25 cellular contexts compared by ENCODE assay signal in the genomic region with DNA sequence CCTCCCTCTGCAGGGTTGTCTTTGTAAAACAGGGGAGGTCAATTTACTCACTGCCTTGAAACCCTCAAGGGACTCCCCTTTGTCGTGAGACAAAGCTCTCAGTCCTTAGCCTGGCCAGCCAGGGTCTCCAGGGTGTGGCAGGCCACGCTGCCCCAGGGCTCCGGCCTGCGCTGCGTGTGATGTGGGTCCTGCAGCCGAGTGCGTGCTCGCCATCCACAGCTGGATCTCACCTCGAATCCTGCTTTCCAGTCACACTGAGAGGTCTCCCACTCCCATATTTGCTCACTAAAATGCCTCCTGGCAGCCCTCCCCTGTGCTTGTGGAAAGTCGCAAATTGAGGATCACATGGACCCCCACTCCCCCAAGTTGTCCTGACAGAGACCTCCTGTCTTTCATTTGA. TPM values are rescaled to one million over a fixed set of nuclear protein-coding genes. Genes with fewer than 3 reads are reported as not detected.
DNase-seq lines count a peak whose midpoint lies in the region; ATAC-seq, FAIRE-seq and TF ChIP-seq lines count a peak whose summit lies in the region.
"Had no signal": no experiment of that assay in that cellular context is flagged by ENCODE, and none has a peak within 500 bp of the region (broad histone marks: within the 10 kb centered on the region; RNA-seq: fewer than 3 reads in every experiment).

No MANE protein-coding gene starts in this region.

- no peaks in the 10 kb centered on the region for H3K9me3 ChIP-seq in kidney (ENCODE audit: control insufficient read depth in 1 of 2, low read length in 2 of 2)
- no peaks in the 10 kb centered on the region for H3K9me3 ChIP-seq in CD4-positive, alpha-beta memory T cell (ENCODE audit: control insufficient read depth in 1 of 2, low read length in 2 of 2)
- H3K9me3 ChIP-seq: SJCRH30, upper lobe of right lung had no signal

- intact Hi-C loops in kidney (cut with DNase I): no loop called here
- intact Hi-C loops in CD4-positive, alpha-beta memory T cell (cut with micrococcal nuclease): loop anchor here (10.0 kb wide), 1 partner anchor 491 kb away; no protein-coding TSS in a partner anchor

- CTCF ChIA-PET in activated CD8-positive, alpha-beta memory T cell treated with anti-CD3 and anti-CD28 coated beads, Interleukin-2, amount 10 ng/mL, durations not matched to agents 7 days and 5 days (lab: Charles Lee): no interaction called here
- CTCF ChIA-PET in CD4-positive, alpha-beta memory T cell (lab: Charles Lee; ENCODE audit: partially characterized antibody): interaction anchor here (1.4 to 2.0 kb wide), 3 partner anchors 11 to 489 kb away, joined by 3 to 8 read pairs (median 6); no protein-coding TSS in a partner anchor

- no peaks in the 10 kb centered on the region for H3K4me1 ChIP-seq in kidney (ENCODE audit: control insufficient read depth in 1 of 2, insufficient read depth in 1 of 2, low read depth in 1 of 2, low read length in 2 of 2)
- H3K4me1 ChIP-seq in CD4-positive, alpha-beta memory T cell (ENCODE audit: insufficient read depth, low read length): no peaks in the 10 kb centered on the region
- H3K4me1 ChIP-seq: foreskin keratinocyte, SJCRH30, upper lobe of right lung had no signal

- ATAC-seq in activated CD8-positive, alpha-beta memory T cell treated with anti-CD3 and anti-CD28 coated beads, Interleukin-2, amount 10 ng/mL, durations not matched to agents 7 days and 5 days: no peak
- ATAC-seq in stimulated activated effector memory CD8-positive, alpha-beta T cell treated with anti-CD3 and anti-CD28 coated beads, Interleukin-12 subunit alpha, Interleukin-12 subunit beta, amount 100 ng/mL, for 72 hours: no peak
- ATAC-seq in stimulated activated naive B cell treated with anti-CD40 and anti-IgM and Interleukin-4, amounts not matched to agents 10 μg/mL and 1 μg/mL and 100 μg/mL, for 72 hours (replicated peaks): no peak
- ATAC-seq: effector memory CD8-positive, alpha-beta T cell; esophagus mucosa; foreskin keratinocyte; upper lobe of right lung had no signal

- H3K4me1 Mint-ChIP-seq in activated CD8-positive, alpha-beta memory T cell treated with anti-CD3 and anti-CD28 coated beads, Interleukin-2, amount 10 ng/mL, durations not matched to agents 7 days and 5 days: no peaks in the 10 kb centered on the region
- H3K4me1 Mint-ChIP-seq in stimulated activated effector memory CD8-positive, alpha-beta T cell treated with anti-CD3 and anti-CD28 coated beads, Interleukin-12 subunit alpha, Interleukin-12 subunit beta, amount 100 ng/mL, for 72 hours: peaks cover 4% of the 10 kb centered on the region
- peaks cover 3 to 7% of the 10 kb centered on the region in 2 donors for H3K4me1 Mint-ChIP-seq in stimulated activated naive B cell treated with anti-CD40 and anti-IgM and Interleukin-4, amounts not matched to agents 10 μg/mL and 1 μg/mL and 100 μg/mL, for 72 hours
- H3K4me1 Mint-ChIP-seq in CD4-positive, alpha-beta memory T cell: peaks cover 3 to 5% (median 4%) of the 10 kb centered on the region in 4 donors

- no peaks in the 10 kb centered on the region for H3K27me3 Mint-ChIP-seq in activated CD8-positive, alpha-beta memory T cell treated with anti-CD3 and anti-CD28 coated beads, Interleukin-2, amount 10 ng/mL, durations not matched to agents 7 days and 5 days
- no peaks in the 10 kb centered on the region for H3K27me3 Mint-ChIP-seq in stimulated activated naive B cell treated with anti-CD40 and anti-IgM and Interleukin-4, amounts not matched to agents 10 μg/mL and 1 μg/mL and 100 μg/mL, for 72 hours
- H3K27me3 Mint-ChIP-seq in CD4-positive, alpha-beta memory T cell: no peaks in the 10 kb centered on the region
- H3K27me3 Mint-ChIP-seq: activated naive CD8-positive, alpha-beta T cell treated with anti-CD3 and anti-CD28 coated beads, Interleukin-2, amount 10 ng/mL, durations not matched to agents 7 days and 5 days; effector memory CD8-positive, alpha-beta T cell had no signal

- peaks cover 1% of the 10 kb centered on the region for H3K36me3 Mint-ChIP-seq in activated CD8-positive, alpha-beta memory T cell treated with anti-CD3 and anti-CD28 coated beads, Interleukin-2, amount 10 ng/mL, durations not matched to agents 7 days and 5 days
- peaks cover 22% of the 10 kb centered on the region for H3K36me3 Mint-ChIP-seq in stimulated activated effector memory CD8-positive, alpha-beta T cell treated with anti-CD3 and anti-CD28 coated beads, Interleukin-12 subunit alpha, Interleukin-12 subunit beta, amount 100 ng/mL, for 72 hours
- H3K36me3 Mint-ChIP-seq in stimulated activated naive B cell treated with anti-CD40 and anti-IgM and Interleukin-4, amounts not matched to agents 10 μg/mL and 1 μg/mL and 100 μg/mL, for 72 hours: peaks cover 11 to 17% of the 10 kb centered on the region in 2 donors
- H3K36me3 Mint-ChIP-seq in CD4-positive, alpha-beta memory T cell: peaks cover 2 to 9% of the 10 kb centered on the region in 2 donors

- no peak overlapping the region for H3K4me3 Mint-ChIP-seq in activated CD8-positive, alpha-beta memory T cell treated with anti-CD3 and anti-CD28 coated beads, Interleukin-2, amount 10 ng/mL, durations not matched to agents 7 days and 5 days
- H3K4me3 Mint-ChIP-seq in stimulated activated effector memory CD8-positive, alpha-beta T cell treated with anti-CD3 and anti-CD28 coated beads, Interleukin-12 subunit alpha, Interleukin-12 subunit beta, amount 100 ng/mL, for 72 hours: no peak overlapping the region
- no peak overlapping the region for H3K4me3 Mint-ChIP-seq in stimulated activated naive B cell treated with anti-CD40 and anti-IgM and Interleukin-4, amounts not matched to agents 10 μg/mL and 1 μg/mL and 100 μg/mL, for 72 hours
- no peak overlapping the region for H3K4me3 Mint-ChIP-seq in CD4-positive, alpha-beta memory T cell
- H3K4me3 Mint-ChIP-seq: activated naive CD8-positive, alpha-beta T cell treated with anti-CD3 and anti-CD28 coated beads, Interleukin-2, amount 10 ng/mL, durations not matched to agents 7 days and 5 days; effector memory CD8-positive, alpha-beta T cell; immature natural killer cell had no signal

- FAIRE-seq in kidney (lab: Jason Lieb, UNC): no peak
- FAIRE-seq: A204.1, GM18507, TTC549 had no signal

- no peaks in the 10 kb centered on the region for H3K9me3 Mint-ChIP-seq in activated CD8-positive, alpha-beta memory T cell treated with anti-CD3 and anti-CD28 coated beads, Interleukin-2, amount 10 ng/mL, durations not matched to agents 7 days and 5 days (ENCODE audit: low read depth)
- no peaks in the 10 kb centered on the region for H3K9me3 Mint-ChIP-seq in stimulated activated effector memory CD8-positive, alpha-beta T cell treated with anti-CD3 and anti-CD28 coated beads, Interleukin-12 subunit alpha, Interleukin-12 subunit beta, amount 100 ng/mL, for 72 hours
- H3K9me3 Mint-ChIP-seq in stimulated activated naive B cell treated with anti-CD40 and anti-IgM and Interleukin-4, amounts not matched to agents 10 μg/mL and 1 μg/mL and 100 μg/mL, for 72 hours: no peaks in the 10 kb centered on the region
- no peaks in the 10 kb centered on the region for H3K9me3 Mint-ChIP-seq in CD4-positive, alpha-beta memory T cell
- H3K9me3 Mint-ChIP-seq: activated naive CD8-positive, alpha-beta T cell treated with anti-CD3 and anti-CD28 coated beads, Interleukin-2, amount 10 ng/mL, durations not matched to agents 7 days and 5 days; effector memory CD8-positive, alpha-beta T cell; immature natural killer cell had no signal

- no peaks in the 10 kb centered on the region for H3K27me3 ChIP-seq in CD4-positive, alpha-beta memory T cell (ENCODE audit: insufficient read depth, low read length)
- H3K27me3 ChIP-seq: foreskin keratinocyte, SJCRH30, upper lobe of right lung had no signal

- H3K4me3 ChIP-seq in kidney (ENCODE audit: low read length in 2 of 2): no peak overlapping the region
- H3K4me3 ChIP-seq in CD4-positive, alpha-beta memory T cell (ENCODE audit: low read length in 2 of 2): no peak overlapping the region
- H3K4me3 ChIP-seq: GM23248, SJCRH30, upper lobe of right lung had no signal

- no peak overlapping the region for H3K27ac ChIP-seq in kidney (ENCODE audit: low read depth in 2 of 2, low read length in 2 of 2)
- no peak overlapping the region for H3K27ac ChIP-seq in caudate nucleus (ENCODE audit: low read depth, low read length)
- H3K27ac ChIP-seq in CD4-positive, alpha-beta memory T cell (ENCODE audit: low read depth, low read length): no peak overlapping the region
- H3K27ac ChIP-seq: foreskin keratinocyte, GM23248, SJCRH30, upper lobe of right lung had no signal

- no peak overlapping the region for H3K27ac Mint-ChIP-seq in activated CD8-positive, alpha-beta memory T cell treated with anti-CD3 and anti-CD28 coated beads, Interleukin-2, amount 10 ng/mL, durations not matched to agents 7 days and 5 days
- peak overlapping the region; percentile 86 for H3K27ac Mint-ChIP-seq in stimulated activated effector memory CD8-positive, alpha-beta T cell treated with anti-CD3 and anti-CD28 coated beads, Interleukin-12 subunit alpha, Interleukin-12 subunit beta, amount 100 ng/mL, for 72 hours
- no peak overlapping the region for H3K27ac Mint-ChIP-seq in stimulated activated naive B cell treated with anti-CD40 and anti-IgM and Interleukin-4, amounts not matched to agents 10 μg/mL and 1 μg/mL and 100 μg/mL, for 72 hours
- peak overlapping the region in 1 of 7 donors; percentile 68 for H3K27ac Mint-ChIP-seq in CD4-positive, alpha-beta memory T cell
- H3K27ac Mint-ChIP-seq: activated naive CD8-positive, alpha-beta T cell treated with anti-CD3 and anti-CD28 coated beads, Interleukin-2, amount 10 ng/mL, durations not matched to agents 7 days and 5 days had no signal

- H3K9ac ChIP-seq in kidney (ENCODE audit: low read length in 2 of 2): no peak overlapping the region
- H3K9ac ChIP-seq: GM23248 had no signal

- no peak for TF ChIP-seq CTCF in kidney (IDR thresholded peaks at IDR 0.05; ENCODE audit: borderline replicate concordance, extremely low read depth, insufficient read depth)

- POLR2A ChIA-PET in CD4-positive, alpha-beta memory T cell (lab: Charles Lee; ENCODE audit: partially characterized antibody): no interaction called here

- H3K36me3 ChIP-seq in kidney (ENCODE audit: control insufficient read depth in 1 of 2, insufficient read depth in 2 of 2, low read length in 2 of 2): peaks cover 28 to 36% of the 10 kb centered on the region in 2 donors
- H3K36me3 ChIP-seq in CD4-positive, alpha-beta memory T cell (ENCODE audit: insufficient read depth, low read length): peaks cover 33% of the 10 kb centered on the region

- peak; percentile 59 for DNase-seq in activated CD8-positive, alpha-beta memory T cell treated with anti-CD3 and anti-CD28 coated beads for 24 hours
- DNase-seq in activated CD8-positive, alpha-beta memory T cell treated with anti-CD3 and anti-CD28 coated beads, Interleukin-2, amount 10 ng/mL, durations not matched to agents 7 days and 5 days: no peak
- DNase-seq in HT1080 (ENCODE audit: low read depth): peak; percentile 3
- peak; percentile 70 for DNase-seq in kidney
- DNase-seq in stimulated activated effector memory CD8-positive, alpha-beta T cell treated with anti-CD3 and anti-CD28 coated beads, Interleukin-12 subunit alpha, Interleukin-12 subunit beta, amount 100 ng/mL, for 72 hours (ENCODE audit: low spot score in 2 of 2): peak in 1 of 2 donors; percentile 52
- no peak for DNase-seq in stimulated activated naive B cell treated with anti-CD40 and anti-IgM and Interleukin-4, amounts not matched to agents 10 μg/mL and 1 μg/mL and 100 μg/mL, for 72 hours
- no peak for DNase-seq in caudate nucleus (lab: John Stamatoyannopoulos, UW)
- DNase-seq in CD4-positive, alpha-beta memory T cell: no peak
- DNase-seq: activated CD4-positive, alpha-beta T cell treated with anti-CD3 and anti-CD28 coated beads for 1 hour; activated naive CD8-positive, alpha-beta T cell treated with anti-CD3 and anti-CD28 coated beads, Interleukin-2, amount 10 ng/mL, durations not matched to agents 7 days and 5 days; foreskin keratinocyte; GDM1; GM23248; immature natural killer cell; NCI-H1694 treated with DMSO at 0.1 percent for 48 hours; NCI-H2171 treated with DMSO at 0.1 percent for 48 hours; NCI-H69; SJCRH30; stimulated activated CD8-positive, alpha-beta memory T cell treated with anti-CD3 and anti-CD28 coated beads, Interleukin-4, amount 100 ng/mL, for 48 hours; upper lobe of right lung had no signal

RNA-seq across cellular contexts. Expression of a gene that starts 10.0 kb away (rescaled TPM):
- under 1 TPM; 0.14 to 0.20 TPM for total RNA-seq in activated CD8-positive, alpha-beta memory T cell treated with anti-CD3 and anti-CD28 coated beads, Interleukin-2, amount 10 ng/mL, durations not matched to agents 7 days and 5 days
- 0.03 TPM in 1 of 2 replicates, not detected in the other for total RNA-seq in HT1080 (2014; rRNA removed; shearing (Covaris generic))
- polyA plus RNA-seq in HT1080 (2015; cell fraction: cytosol; rRNA removed): 0.31 TPM in 1 of 2 replicates, not detected in the other
- 0.22 and 0.38 TPM in 2 replicates for polyA plus RNA-seq in HT1080 (2015; cell fraction: nucleus; rRNA removed)
- total RNA-seq in kidney: 0.57 TPM
- polyA plus RNA-seq in kidney (ENCODE audit: insufficient read depth, low read depth, low replicate concordance): 67.9 TPM
- total RNA-seq in CD4-positive, alpha-beta memory T cell: 1 to 10 TPM in 1 of 2 experiments, under 1 TPM in 1; 0.96 to 1.0 TPM
- not detected for polyA plus RNA-seq in CD4-positive, alpha-beta memory T cell
- total RNA-seq: upper lobe of right lung had no signal
- polyA plus RNA-seq: GM23248, immature natural killer cell had no signal

RNA-seq across cellular contexts. Expression of a gene that starts 49.5 kb away (rescaled TPM):
- total RNA-seq in activated CD8-positive, alpha-beta memory T cell treated with anti-CD3 and anti-CD28 coated beads, Interleukin-2, amount 10 ng/mL, durations not matched to agents 7 days and 5 days: 10 to 100 TPM; 18.2 to 20.3 TPM
- total RNA-seq in HT1080 (2014; rRNA removed; shearing (Covaris generic)): 16.6 and 16.8 TPM in 2 replicates
- 10.6 and 13.0 TPM in 2 replicates for polyA plus RNA-seq in HT1080 (2015; cell fraction: cytosol; rRNA removed)
- polyA plus RNA-seq in HT1080 (2015; cell fraction: nucleus; rRNA removed): 82.8 and 96.8 TPM in 2 replicates
- total RNA-seq in kidney: 46.9 TPM
- polyA plus RNA-seq in kidney (ENCODE audit: insufficient read depth, low read depth, low replicate concordance): 7.0 TPM
- 10 to 100 TPM; 35.6 to 37.0 TPM for total RNA-seq in CD4-positive, alpha-beta memory T cell
- 10 to 100 TPM in 1 of 2 donors, 1 to 10 TPM in 1; 4.4 to 11.9 TPM for polyA plus RNA-seq in CD4-positive, alpha-beta memory T cell

Comparison
In these comparisons a context has a peak if more than half of its experiments do, and no peak if none do; other contexts are left out.
1. DNase-seq: peak in activated CD8-positive, alpha-beta memory T cell treated with anti-CD3 and anti-CD28 coated beads for 24 hours (single experiment), HT1080 (single experiment) and kidney (single experiment); none in activated CD8-positive, alpha-beta memory T cell treated with anti-CD3 and anti-CD28 coated beads, Interleukin-2, amount 10 ng/mL, durations not matched to agents 7 days and 5 days (single experiment), stimulated activated naive B cell treated with anti-CD40 and anti-IgM and Interleukin-4, amounts not matched to agents 10 μg/mL and 1 μg/mL and 100 μg/mL, for 72 hours (single experiment), caudate nucleus (0 of 61) and CD4-positive, alpha-beta memory T cell (0 of 5).